27 cellular contexts compared by ENCODE assay signal in the genomic region with DNA sequence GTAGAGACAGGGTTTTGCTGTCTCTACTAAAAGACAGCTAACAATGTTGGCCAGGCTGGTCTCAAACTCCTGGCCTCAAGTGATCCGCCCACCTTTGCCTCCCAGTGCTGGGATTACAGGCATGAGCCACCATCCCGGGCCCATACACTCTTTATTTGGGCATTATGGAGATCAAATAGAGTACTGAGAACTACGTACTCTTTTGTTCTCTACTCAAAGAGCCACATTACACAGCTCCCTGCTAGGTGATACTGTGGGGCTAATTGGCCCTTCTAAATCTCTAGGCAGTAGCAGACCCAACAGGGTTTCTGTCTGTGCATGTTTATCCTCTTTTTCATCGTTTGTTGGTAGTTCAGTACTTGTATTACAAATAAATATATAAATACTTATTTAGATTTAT. TPM values are rescaled to one million over a fixed set of nuclear protein-coding genes. Genes with fewer than 3 reads are reported as not detected.
"Had no signal": no experiment of that assay in that cellular context is flagged by ENCODE, and none has a peak within 500 bp of the region (broad histone marks: within the 10 kb centered on the region; RNA-seq: fewer than 3 reads in every experiment).

No MANE protein-coding gene starts in this region.

- H3K4me3 ChIP-seq: cardiac muscle cell, K562, SJCRH30 had no signal

- H3K27ac ChIP-seq: brain microvascular endothelial cell, cardiac muscle cell, SJCRH30, VCaP had no signal

- DNase-seq: activated CD4-positive, alpha-beta T cell treated with anti-CD3 and anti-CD28 coated beads for 4 hours; activated CD8-positive, alpha-beta memory T cell treated with anti-CD3 and anti-CD28 coated beads, Interleukin-2, amount 50 U/mL, for 4 hours; activated CD8-positive, alpha-beta T cell treated with anti-CD3 and anti-CD28 coated beads for 36 hours; activated gamma-delta T cell treated with Interleukin-2 at 50 U/mL for 16 hours; activated naive CD4-positive, alpha-beta T cell treated with anti-CD3 and anti-CD28 coated beads, Interleukin-2, amount 10 ng/mL, durations not matched to agents 7 days and 5 days; activated naive CD8-positive, alpha-beta T cell treated with anti-CD3 and anti-CD28 coated beads for 36 hours; activated T-cell treated with anti-CD3 and anti-CD28 coated beads, Interleukin-2, amount 50 U/mL, for 72 hours; brain microvascular endothelial cell; Karpas-422; MM.1S; NCI-H1105; NCI-H1436; NCI-H187 treated with DMSO at 0.1 percent for 48 hours; NCI-H82; RPMI8226; SJCRH30; SK-N-SH; T-helper 1 cell had no signal

- H3K9ac ChIP-seq: SK-N-SH had no signal

- H3K36me3 ChIP-seq: brain microvascular endothelial cell, cardiac muscle cell, SJCRH30 had no signal

- H3K4me2 ChIP-seq: SK-N-SH had no signal

- H3K9me3 ChIP-seq: SJCRH30, SK-N-SH had no signal

- H3K27me3 ChIP-seq: brain microvascular endothelial cell, cardiac muscle cell, SJCRH30 had no signal

- ATAC-seq: activated CD8-positive, alpha-beta T cell treated with anti-CD3 and anti-CD28 coated beads for 36 hours; activated T-cell treated with anti-CD3 and anti-CD28 coated beads, Interleukin-2, amount 50 U/mL, for 72 hours; K562; Panc1; Right ventricle myocardium inferior had no signal

RNA-seq across cellular contexts. Expression of a gene that starts 16.1 kb away (rescaled TPM):
- total RNA-seq: activated CD8-positive, alpha-beta T cell treated with anti-CD3 and anti-CD28 coated beads for 36 hours; activated naive CD8-positive, alpha-beta T cell treated with anti-CD3 and anti-CD28 coated beads for 36 hours; activated T-cell treated with anti-CD3 and anti-CD28 coated beads, Interleukin-2, amount 50 U/mL, for 72 hours; activated T-helper 2 cell treated with anti-CD3 and anti-CD28 coated beads, Interferon-gamma antibody, Interleukin-2, Interleukin-4, amounts not matched to agents 10 μg/mL and 5 μg/mL and 100 μg/mL, durations not matched to agents 14 hours and 24 hours and 36 hours; K562; NCI-H460; OCI-LY7; SJCRH30; T-helper 2 cell treated with Interferon-gamma antibody and Interleukin-4, amounts not matched to agents 100 ng/mL and 5 ng/mL, for 36 hours had no signal
- polyA plus RNA-seq: SK-N-SH had no signal
